8 cellular contexts compared by ENCODE assay signal in genomic region chr16:84687715-84688114, GRCh38. TPM values are rescaled to one million over a fixed set of nuclear protein-coding genes. Genes with fewer than 3 reads are reported as not detected.
A peak's percentile ranks its signal among the peaks of the same experiment; 100 is the strongest.
DNase-seq lines count a peak whose midpoint lies in the region; ATAC-seq and TF ChIP-seq lines count a peak whose summit lies in the region.

No MANE protein-coding gene starts in this region.

- H3K4me1 ChIP-seq in adipocyte (ENCODE audit: control insufficient read depth, insufficient read depth, low read length) (no peaks in the 10 kb centered on the region), skeletal muscle satellite cell (ENCODE audit: control insufficient read depth, insufficient read depth, low read length) (peaks cover 23% of the 10 kb centered on the region), esophagus squamous epithelium (no peaks in the 10 kb centered on the region)

- H3K27me3 ChIP-seq in adipocyte (replicated peaks; ENCODE audit: control insufficient read depth, insufficient read depth, low read length) (no peaks in the 10 kb centered on the region), skeletal muscle satellite cell (ENCODE audit: control insufficient read depth, insufficient read depth, low read length) (no peaks in the 10 kb centered on the region), esophagus squamous epithelium (peaks cover 0 to 15% (median 0%) of the 10 kb centered on the region in 4 donors)

- TF ChIP-seq POLR2A in erythroblast (IDR thresholded peaks at IDR 0.05; ENCODE audit: low read length) (no peak), esophagus squamous epithelium (IDR thresholded peaks at IDR 0.05) (no peak)

- H3K9ac ChIP-seq in adipocyte (ENCODE audit: low read length) = no peak overlapping the region
- H3K9ac ChIP-seq in skeletal muscle satellite cell (ENCODE audit: low read depth, low read length) = peak overlapping the region; percentile 12

- H3K9me3 ChIP-seq in adipocyte (ENCODE audit: control insufficient read depth, low read length) (no peaks in the 10 kb centered on the region), skeletal muscle satellite cell (replicated peaks; ENCODE audit: low read length) (no peaks in the 10 kb centered on the region), esophagus squamous epithelium (no peaks in the 10 kb centered on the region)

- H3K4me2 ChIP-seq in skeletal muscle satellite cell (ENCODE audit: low read length) = peak overlapping the region; percentile 22

- intact Hi-C loops in esophagus squamous epithelium (cut with DNase I) = no loop called here

- WGBS in esophagus squamous epithelium, 2 donors = 54 to 57% methylated on average over 6 of the region's 6 CpGs

- DNase-seq in SKM-1 (lab: John Stamatoyannopoulos, UW; ENCODE audit: unreplicated experiment) = peak; percentile 13
- no peak for DNase-seq in SKM-1 treated with dmso at 0.1 percent for 144 hours (lab: John Stamatoyannopoulos, UW; ENCODE audit: unreplicated experiment)
- peak; percentile 68 for DNase-seq in adipocyte (ENCODE audit: low read depth)
- no peak for DNase-seq in NCI-H1417 treated with DMSO at 0.1 percent for 48 hours (lab: John Stamatoyannopoulos, UW)
- no peak for DNase-seq in erythroblast (lab: John Stamatoyannopoulos, UW)
- DNase-seq in esophagus squamous epithelium (lab: John Stamatoyannopoulos, UW) = no peak

- H3K27ac ChIP-seq in esophagus squamous epithelium = no peak overlapping the region

- no peaks in the 10 kb centered on the region for H3K36me3 ChIP-seq in adipocyte (ENCODE audit: control insufficient read depth, insufficient read depth, low read length, severe bottlenecking)
- H3K36me3 ChIP-seq in skeletal muscle satellite cell (ENCODE audit: insufficient read depth, low read length) = no peaks in the 10 kb centered on the region
- no peaks in the 10 kb centered on the region for H3K36me3 ChIP-seq in esophagus squamous epithelium

- peak; percentile 79 for ATAC-seq in HG03135 (IDR thresholded peaks at IDR 0.05; ENCODE audit: unreplicated experiment)

- H3K4me3 ChIP-seq in adipocyte (ENCODE audit: low read length) (no peak overlapping the region), skeletal muscle satellite cell (ENCODE audit: low read length) (no peak overlapping the region), esophagus squamous epithelium (no peak overlapping the region)

- no peak for TF ChIP-seq CTCF in esophagus squamous epithelium (IDR thresholded peaks at IDR 0.05)

RNA-seq across cellular contexts. Expression of gene USP10, which starts 12.1 kb away (rescaled TPM):
- 60.8 and 68.1 TPM in 2 replicates for total RNA-seq in skeletal muscle satellite cell (2012; rRNA removed)
- 10 to 100 TPM; 44.7 to 71.5 (median 56.0) TPM for total RNA-seq in esophagus squamous epithelium

RNA-seq across cellular contexts. Expression of gene KLHL36, which starts 39.4 kb away (rescaled TPM):
- total RNA-seq in skeletal muscle satellite cell (2012; rRNA removed) = 46.6 and 50.5 TPM in 2 replicates
- 10 to 100 TPM; 28.7 to 58.6 (median 40.1) TPM for total RNA-seq in esophagus squamous epithelium

Comparison
In these comparisons a context has a peak if more than half of its experiments do, and no peak if none do; other contexts are left out.
1. DNase-seq: peak in SKM-1 (single experiment) and adipocyte (single experiment); none in SKM-1 treated with dmso at 0.1 percent for 144 hours (single experiment), NCI-H1417 treated with DMSO at 0.1 percent for 48 hours (single experiment), erythroblast (0 of 2) and esophagus squamous epithelium (single experiment).